In the genomic region with DNA sequence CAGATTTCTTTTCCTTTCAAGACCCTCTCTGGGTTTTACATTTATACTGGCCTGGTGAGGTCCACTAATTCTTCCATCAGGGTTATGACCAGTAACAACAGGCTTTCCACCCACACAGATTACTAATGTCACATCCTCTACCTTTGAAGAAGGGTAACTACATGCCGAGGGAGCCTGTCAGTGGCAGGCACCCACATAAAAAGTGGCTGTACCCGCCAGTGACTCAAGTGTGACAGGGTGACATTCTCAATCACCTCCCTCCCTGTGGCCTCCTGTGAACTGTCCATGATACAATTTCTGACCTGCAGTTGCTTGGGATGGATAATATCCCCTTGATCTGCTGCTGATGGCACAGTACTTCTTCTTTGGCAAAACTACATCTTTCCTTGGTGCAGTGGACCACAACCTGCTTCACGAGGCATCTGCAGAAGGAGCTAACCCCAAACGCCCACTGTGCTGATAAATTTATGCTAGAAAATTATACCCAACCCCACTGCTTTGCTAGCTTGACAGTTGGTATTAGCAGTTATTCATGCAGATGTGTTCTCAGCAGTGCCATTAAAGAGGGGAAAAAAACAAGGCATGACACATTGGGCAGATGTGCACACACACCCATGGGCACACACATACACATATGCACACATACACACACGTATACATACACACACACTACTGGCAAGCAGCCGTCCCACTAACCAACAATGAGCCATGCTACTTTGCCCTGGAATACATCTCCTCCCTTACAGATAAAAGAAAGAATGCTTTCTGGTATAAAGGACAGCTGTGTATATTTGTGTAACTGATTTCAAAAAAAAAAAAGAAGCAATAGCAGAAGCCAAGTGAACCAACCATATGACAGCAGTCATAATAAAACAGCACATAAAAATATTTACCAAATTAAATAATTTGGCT, we compare ENCODE assay signal across 9 cellular contexts. TPM values are rescaled to one million over a fixed set of nuclear protein-coding genes. Genes with fewer than 3 reads are reported as not detected.
DNase-seq lines count a peak whose midpoint lies in the region; FAIRE-seq and TF ChIP-seq lines count a peak whose summit lies in the region.
"Had no signal": no experiment of that assay in that cellular context is flagged by ENCODE, and none has a peak within 500 bp of the region (broad histone marks: within the 10 kb centered on the region; RNA-seq: fewer than 3 reads in every experiment).

No MANE protein-coding gene starts in this region.

- H3K9me3 Mint-ChIP-seq in progenitor cell of endocrine pancreas (ENCODE audit: low read depth) (no peaks in the 10 kb centered on the region), osteocyte (ENCODE audit: unreplicated experiment) (no peaks in the 10 kb centered on the region)

- no peak overlapping the region for H3K4me3 Mint-ChIP-seq in progenitor cell of endocrine pancreas (ENCODE audit: low read depth)
- no peak overlapping the region for H3K4me3 Mint-ChIP-seq in osteocyte (ENCODE audit: unreplicated experiment)
- H3K4me3 Mint-ChIP-seq: brain had no signal

- peak overlapping the region; percentile 49 for H3K27ac ChIP-seq in cingulate gyrus (ENCODE audit: low read depth, low read length)

- peak; percentile 67 for DNase-seq in activated effector memory CD4-positive, alpha-beta T cell treated with anti-CD3 and anti-CD28 coated beads, Interleukin-2, amount 50 U/mL, for 16 hours
- no peak for DNase-seq in activated effector memory CD4-positive, alpha-beta T cell treated with Interleukin-2 at 50 U/mL for 16 hours
- DNase-seq in RCC 7860 (ENCODE audit: low spot score) (peak; percentile 31), progenitor cell of endocrine pancreas (ENCODE audit: low spot score, unreplicated experiment) (no peak), osteocyte (ENCODE audit: extremely low spot score, unreplicated experiment) (no peak), Kasumi-1 (lab: John Stamatoyannopoulos, UW) (no peak)
- peak; percentile 29 for DNase-seq in stimulated activated CD8-positive, alpha-beta memory T cell treated with anti-CD3 and anti-CD28 coated beads, Interleukin-12 subunit alpha, Interleukin-12 subunit beta, amount 100 ng/mL, for 4 hours (ENCODE audit: low read depth)

- H3K27me3 Mint-ChIP-seq in progenitor cell of endocrine pancreas (peaks cover 21% of the 10 kb centered on the region), osteocyte (ENCODE audit: unreplicated experiment) (no peaks in the 10 kb centered on the region)

- no peak for FAIRE-seq in RCC 7860 (lab: Jason Lieb, UNC)

- H3K36me3 Mint-ChIP-seq in progenitor cell of endocrine pancreas (ENCODE audit: insufficient read depth), result no peaks in the 10 kb centered on the region
- no peaks in the 10 kb centered on the region for H3K36me3 Mint-ChIP-seq in osteocyte (ENCODE audit: unreplicated experiment)

- H3K4me1 Mint-ChIP-seq in progenitor cell of endocrine pancreas (ENCODE audit: low read depth) (peaks cover 8% of the 10 kb centered on the region), osteocyte (ENCODE audit: unreplicated experiment) (peaks cover 27% of the 10 kb centered on the region)

- no peak for TF ChIP-seq CTCF in progenitor cell of endocrine pancreas (IDR thresholded peaks at IDR 0.05; ENCODE audit: unreplicated experiment)
- no peak for TF ChIP-seq CTCF in osteocyte (IDR thresholded peaks at IDR 0.05)

- H3K27ac Mint-ChIP-seq in progenitor cell of endocrine pancreas (no peak overlapping the region), osteocyte (ENCODE audit: unreplicated experiment) (no peak overlapping the region)

RNA-seq across cellular contexts. Expression of gene GFOD1, which starts 20.8 kb away (rescaled TPM):
- total RNA-seq in progenitor cell of endocrine pancreas (0.81 and 0.98 TPM in 2 replicates), osteocyte (0.65 and 0.89 TPM in 2 replicates)

Comparison
In these comparisons a context has a peak if more than half of its experiments do, and no peak if none do; other contexts are left out.
1. DNase-seq: peak in activated effector memory CD4-positive, alpha-beta T cell treated with anti-CD3 and anti-CD28 coated beads, Interleukin-2, amount 50 U/mL, for 16 hours (single experiment), RCC 7860 (single experiment) and stimulated activated CD8-positive, alpha-beta memory T cell treated with anti-CD3 and anti-CD28 coated beads, Interleukin-12 subunit alpha, Interleukin-12 subunit beta, amount 100 ng/mL, for 4 hours (single experiment); none in activated effector memory CD4-positive, alpha-beta T cell treated with Interleukin-2 at 50 U/mL for 16 hours (single experiment), progenitor cell of endocrine pancreas (single experiment), osteocyte (single experiment) and Kasumi-1 (0 of 2).